Comparison of ENCODE assay signal across 10 cellular contexts in genomic region chr9:130692365-130692764, GRCh38. TPM values are rescaled to one million over a fixed set of nuclear protein-coding genes. Genes with fewer than 3 reads are reported as not detected.
DNase-seq lines count a peak whose midpoint lies in the region; ATAC-seq, FAIRE-seq and TF ChIP-seq lines count a peak whose summit lies in the region.
"Had no signal": no experiment of that assay in that cellular context is flagged by ENCODE, and none has a peak within 500 bp of the region (broad histone marks: within the 10 kb centered on the region; RNA-seq: fewer than 3 reads in every experiment).

No MANE protein-coding gene starts in this region.

- ATAC-seq in GM12878: no peak

- H3K27me3 ChIP-seq in cardiac muscle cell: no peaks in the 10 kb centered on the region
- H3K27me3 ChIP-seq in GM12878 (replicated peaks in 1 of 2; ENCODE audit: control insufficient read depth in 2 of 2, insufficient read depth in 2 of 2, low read length in 1 of 2): no peaks in the 10 kb centered on the region
- no peaks in the 10 kb centered on the region for H3K27me3 ChIP-seq in keratinocyte (ENCODE audit: control insufficient read depth, extremely low read depth, insufficient read depth, low read length)

- POLR2A ChIA-PET in GM12878 (lab: Charles Lee): no interaction called here

- DNase-seq in cardiac muscle cell (ENCODE audit: low read depth in 1 of 2, low spot score in 1 of 2) (peak in 1 of 2 donors; percentile 91), cardiac septum (ENCODE audit: low spot score) (no peak), GM12878 (ENCODE audit: low read depth, low spot score) (no peak), keratinocyte (ENCODE audit: low read depth, low spot score) (no peak), type B pancreatic cell (ENCODE audit: extremely low spot score, unreplicated experiment) (no peak), HTR-8/SVneo (ENCODE audit: insufficient read length, low spot score) (no peak), GDM1 (lab: John Stamatoyannopoulos, UW) (no peak), NCI-H187 treated with DMSO at 0.1 percent for 48 hours (lab: John Stamatoyannopoulos, UW) (no peak)
- DNase-seq: SW 1271 had no signal

- TF ChIP-seq RAD21 in GM12878 (IDR thresholded peaks at IDR 0.05; ENCODE audit: insufficient read depth, low read depth, low read length): no peak

- intact Hi-C loops in cardiac septum (cut with DNase I) (no loop called here), GM12878 (cut with micrococcal nuclease; ENCODE audit: unreplicated experiment) (no loop called here)

- H3K27ac ChIP-seq in cardiac muscle cell: peak overlapping the region; percentile 31
- H3K27ac ChIP-seq in GM12878 (ENCODE audit: control insufficient read depth, insufficient read depth): no peak overlapping the region
- no peak overlapping the region for H3K27ac ChIP-seq in keratinocyte (ENCODE audit: control insufficient read depth, insufficient read depth, low read length)

- H4K20me1 ChIP-seq in GM12878 (ENCODE audit: control insufficient read depth, insufficient read depth): no peaks in the 10 kb centered on the region
- peaks cover 5% of the 10 kb centered on the region for H4K20me1 ChIP-seq in keratinocyte (ENCODE audit: control insufficient read depth, extremely low read depth, insufficient read depth, low read length)

- SMC1A ChIA-PET in GM12878 (lab: Charles Lee; ENCODE audit: uncharacterized antibody, unreplicated experiment): interaction anchor here (1.2 to 1.5 kb wide), 4 partner anchors 10 to 174 kb away, joined by 3 to 6 read pairs (median 4); partner anchors contain the start of gene FUBP3

- RAD21 ChIA-PET in GM12878 (lab: Charles Lee; ENCODE audit: unreplicated experiment): interaction anchor here (0.9 to 1.1 kb wide), 2 partner anchors 10 to 74 kb away, joined by 3 read pairs; no protein-coding TSS in a partner anchor

- H3K9me1 ChIP-seq in keratinocyte (ENCODE audit: control insufficient read depth, extremely low read depth, insufficient read depth, low read length): peaks cover 3% of the 10 kb centered on the region

- H2AFZ ChIP-seq in GM12878 (ENCODE audit: control insufficient read depth, low read depth, low read length): no peak overlapping the region; the same call in 1 of the 2 replicates
- peak overlapping the region; percentile 36 for H2AFZ ChIP-seq in keratinocyte (ENCODE audit: control insufficient read depth, low read length)

- 85% methylated on average over 26 of the region's 26 CpGs for whole genome bisulfite sequencing in GM12878 (ENCODE audit: insufficient coverage, insufficient replicate concordance, low lambda C conversion rate, missing lambda C conversion rate)

- TF ChIP-seq CTCF in cardiac muscle cell (IDR thresholded peaks at IDR 0.05; ENCODE audit: low read depth, low read length): peak; percentile 20
- TF ChIP-seq CTCF in GM12878 (IDR thresholded peaks at IDR 0.05 in 2 of 3, conservative IDR thresholded peaks at IDR 0.05 in 1 of 3; ENCODE audit: control insufficient read depth in 2 of 3, extremely low read depth in 1 of 3, insufficient read depth in 1 of 3, low read depth in 3 of 3, low read length in 3 of 3): no peak
- TF ChIP-seq CTCF in keratinocyte (optimal IDR thresholded peaks at IDR 0.05 in 1 of 3, IDR thresholded peaks at IDR 0.05 in 1 of 3, conservative IDR thresholded peaks at IDR 0.05 in 1 of 3; ENCODE audit: extremely low read depth in 1 of 3, insufficient read depth in 2 of 3, low read length in 3 of 3): peak in 2 of 3 experiments; percentile 12 to 15
- peak; percentile 72 for TF ChIP-seq CTCF in type B pancreatic cell (conservative IDR thresholded peaks at IDR 0.05)

- H3K79me2 ChIP-seq in GM12878 (ENCODE audit: control insufficient read depth, insufficient read depth, low read length): peaks cover 35% of the 10 kb centered on the region
- H3K79me2 ChIP-seq in keratinocyte (ENCODE audit: control insufficient read depth, insufficient read depth, low read length): peaks cover 34% of the 10 kb centered on the region

- H3K36me3 ChIP-seq in cardiac muscle cell (peaks cover 15% of the 10 kb centered on the region), GM12878 (ENCODE audit: control insufficient read depth in 2 of 2, insufficient read depth in 2 of 2, low read length in 1 of 2) (peaks cover 0 to 8% of the 10 kb centered on the region in 2 experiments), keratinocyte (ENCODE audit: control insufficient read depth in 2 of 2, extremely low read depth in 1 of 2, insufficient read depth in 2 of 2, low read length in 2 of 2) (peaks cover 5 to 13% of the 10 kb centered on the region in 2 experiments)

- in situ Hi-C loops in GM12878 (cut with MboI): no loop called here

- BruUV-seq in GM12878 (replicated peaks; lab: Mats Ljungman, UMichigan): no TSS peak

- H3K9me3 Mint-ChIP-seq in type B pancreatic cell: no peaks in the 10 kb centered on the region

- H3K9me3 ChIP-seq in cardiac muscle cell (ENCODE audit: low read depth) (no peaks in the 10 kb centered on the region), GM12878 (replicated peaks; ENCODE audit: control insufficient read depth, insufficient read depth, low read length) (no peaks in the 10 kb centered on the region), keratinocyte (ENCODE audit: control insufficient read depth, low read depth, low read length) (no peaks in the 10 kb centered on the region)

- TF ChIP-seq POLR2A in GM12878 (IDR thresholded peaks at IDR 0.05; ENCODE audit: low read depth, low read length): no peak

- H3K4me1 Mint-ChIP-seq in type B pancreatic cell (ENCODE audit: unreplicated experiment): peaks cover 23% of the 10 kb centered on the region

- H3K4me3 Mint-ChIP-seq in type B pancreatic cell: peak overlapping the region; percentile 94

- peak overlapping the region; percentile 90 for H3K27ac Mint-ChIP-seq in type B pancreatic cell

- H3K4me2 ChIP-seq in GM12878 (ENCODE audit: control insufficient read depth, insufficient read depth): no peak overlapping the region
- H3K4me2 ChIP-seq in keratinocyte (ENCODE audit: control insufficient read depth, extremely low read depth, insufficient read depth, low read depth, low read length): no peak overlapping the region

- dilution Hi-C loops in keratinocyte (cut with MboI; ENCODE audit: extremely low pct_ligation_motif_present, low sequenced_read_pairs): no loop called here

- H3K9ac ChIP-seq in GM12878 (ENCODE audit: control insufficient read depth, insufficient read depth, low read length): no peak overlapping the region
- H3K9ac ChIP-seq in keratinocyte (ENCODE audit: control insufficient read depth, extremely low read depth, insufficient read depth, low read length): no peak overlapping the region

- H3K4me1 ChIP-seq in cardiac muscle cell (ENCODE audit: low read depth) (peaks cover 22% of the 10 kb centered on the region), GM12878 (ENCODE audit: control insufficient read depth, insufficient read depth, low read length) (peaks cover 5% of the 10 kb centered on the region), keratinocyte (ENCODE audit: control insufficient read depth, extremely low read depth, insufficient read depth, low read length) (peaks cover 19% of the 10 kb centered on the region)

- CTCF ChIA-PET in GM12878 (lab: Yijun Ruan, JAX): interaction anchor here (1.2 to 5.1 kb wide), 5 partner anchors 8 to 173 kb away, joined by 7 to 47 read pairs (median 24); no protein-coding TSS in a partner anchor

- no peak for TF ChIP-seq EP300 in GM12878 (IDR thresholded peaks at IDR 0.05; ENCODE audit: borderline replicate concordance in 1 of 2, control insufficient read depth in 1 of 2, low read depth in 2 of 2, low read length in 2 of 2)

- no peak overlapping the region for H3K4me3 ChIP-seq in cardiac muscle cell
- no peak overlapping the region for H3K4me3 ChIP-seq in GM12878
- no peak overlapping the region for H3K4me3 ChIP-seq in keratinocyte (ENCODE audit: control insufficient read depth in 2 of 3, extremely low read depth in 1 of 3, insufficient read depth in 2 of 3, low read depth in 1 of 3, low read length in 3 of 3)

- H3K27me3 Mint-ChIP-seq in type B pancreatic cell: peaks cover 3% of the 10 kb centered on the region

- H3K36me3 Mint-ChIP-seq in type B pancreatic cell: peaks cover 20% of the 10 kb centered on the region

- FAIRE-seq in GM12878 (lab: Jason Lieb, UNC) (no peak), keratinocyte (lab: Jason Lieb, UNC) (no peak), HTR-8/SVneo (lab: Jason Lieb, UNC) (no peak)

RNA-seq across cellular contexts. Expression of gene EXOSC2, which starts 1.2 kb away (rescaled TPM):
- total RNA-seq in cardiac muscle cell: 32.5 and 47.4 TPM in 2 replicates
- polyA plus RNA-seq in cardiac muscle cell: 31.0 and 37.4 TPM in 2 replicates
- 12.7 TPM for total RNA-seq in cardiac septum
- total RNA-seq in GM12878 (2013; cell fraction: nucleolus; rRNA removed): 67.3 and 73.2 TPM in 2 replicates
- 39.3 and 42.9 TPM in 2 replicates for total RNA-seq in GM12878 (2014; rRNA removed)
- 51.7 and 55.0 TPM in 2 replicates for total RNA-seq in GM12878 (2014; rRNA removed; fragmentation: Illumina TruSeq; extraction: Trizol)
- total RNA-seq in GM12878 (2021): 45.6 and 53.2 TPM in 2 replicates
- polyA plus RNA-seq in GM12878 (2011; ENCODE audit: low read depth): 26.7 TPM
- polyA plus RNA-seq in GM12878 (2011; rRNA removed): 47.3 and 54.1 TPM in 2 replicates
- polyA plus RNA-seq in GM12878 (2011; cell fraction: cytosol; rRNA removed): 40.4 and 42.3 TPM in 2 replicates
- polyA plus RNA-seq in GM12878 (2011; cell fraction: nucleus; rRNA removed): 37.6 and 43.1 TPM in 2 replicates
- 23.0 and 23.9 TPM in 2 replicates for polyA plus RNA-seq in GM12878 (2012)
- 52.0 and 64.1 TPM in 2 replicates for polyA plus RNA-seq in GM12878 (2014; fragmentation: Illumina TruSeq; extraction: Trizol)
- polyA plus RNA-seq in GM12878 (2014; fragmentation: Nextera tagmentation; extraction: Ambion mirVana): 10 to 100 TPM; 26.3 to 48.8 TPM
- 41.6 and 42.6 TPM in 2 replicates for polyA plus RNA-seq in GM12878 (2014; rRNA removed)
- polyA plus RNA-seq in GM12878 (2016; fragmentation: Nextera tagmentation; extraction: Ambion mirVana): 10 to 100 TPM; 46.6 to 51.7 TPM
- polyA minus RNA-seq in GM12878 (2011; rRNA and poly(A)+ RNA removed): 56.5 and 59.0 TPM in 2 replicates
- polyA minus RNA-seq in GM12878 (2011; cell fraction: cytosol; rRNA and poly(A)+ RNA removed): 11.1 and 20.9 TPM in 2 replicates
- 17.5 and 31.8 TPM in 2 replicates for polyA minus RNA-seq in GM12878 (2011; cell fraction: nucleus; rRNA and poly(A)+ RNA removed)
- polyA plus RNA-seq in keratinocyte: 22.1 to 37.5 TPM (median 35.9 TPM) in 3 replicates
- 13.0 TPM for polyA plus RNA-seq in keratinocyte (2011; ENCODE audit: low read depth)
- polyA plus RNA-seq in keratinocyte (2011; cell fraction: cytosol; rRNA removed): 17.8 and 19.9 TPM in 2 replicates
- polyA plus RNA-seq in keratinocyte (2011; cell fraction: nucleus; rRNA removed): 30.3 and 40.1 TPM in 2 replicates
- polyA plus RNA-seq in keratinocyte (2012; ENCODE audit: low replicate concordance): 12.1 and 26.2 TPM in 2 replicates
- polyA minus RNA-seq in keratinocyte: 12.2 to 47.6 TPM (median 19.7 TPM) in 3 replicates
- polyA minus RNA-seq in keratinocyte (2011; cell fraction: cytosol; rRNA and poly(A)+ RNA removed): 48.7 TPM
- 8.0 and 18.8 TPM in 2 replicates for polyA minus RNA-seq in keratinocyte (2011; cell fraction: nucleus; rRNA and poly(A)+ RNA removed)
- total RNA-seq in type B pancreatic cell (ENCODE audit: low replicate concordance): 38.9 and 57.2 TPM in 2 replicates

RNA-seq across cellular contexts. Expression of gene PRDM12, which starts 28.0 kb away (rescaled TPM):
- 0.30 and 0.70 TPM in 2 replicates for total RNA-seq in cardiac muscle cell
- polyA plus RNA-seq in cardiac muscle cell: 0.55 and 0.86 TPM in 2 replicates
- total RNA-seq in cardiac septum: not detected
- not detected in 2 replicates for total RNA-seq in GM12878 (2013; cell fraction: nucleolus; rRNA removed)
- total RNA-seq in GM12878 (2014; rRNA removed): not detected in 2 replicates
- total RNA-seq in GM12878 (2014; rRNA removed; fragmentation: Illumina TruSeq; extraction: Trizol): not detected in 2 replicates
- not detected in 2 replicates for total RNA-seq in GM12878 (2021)
- polyA plus RNA-seq in GM12878 (2011; ENCODE audit: low read depth): not detected
- not detected in 2 replicates for polyA plus RNA-seq in GM12878 (2011; rRNA removed)
- not detected in 2 replicates for polyA plus RNA-seq in GM12878 (2011; cell fraction: cytosol; rRNA removed)
- 0.04 TPM in 1 of 2 replicates, not detected in the other for polyA plus RNA-seq in GM12878 (2011; cell fraction: nucleus; rRNA removed)
- not detected in 2 replicates for polyA plus RNA-seq in GM12878 (2012)
- polyA plus RNA-seq in GM12878 (2014; fragmentation: Illumina TruSeq; extraction: Trizol): not detected in 2 replicates
- polyA plus RNA-seq in GM12878 (2014; fragmentation: Nextera tagmentation; extraction: Ambion mirVana): not detected
- not detected in 2 replicates for polyA plus RNA-seq in GM12878 (2014; rRNA removed)
- polyA plus RNA-seq in GM12878 (2016; fragmentation: Nextera tagmentation; extraction: Ambion mirVana): not detected
- polyA minus RNA-seq in GM12878 (2011; rRNA and poly(A)+ RNA removed): not detected in 2 replicates
- not detected in 2 replicates for polyA minus RNA-seq in GM12878 (2011; cell fraction: cytosol; rRNA and poly(A)+ RNA removed)
- not detected in 2 replicates for polyA minus RNA-seq in GM12878 (2011; cell fraction: nucleus; rRNA and poly(A)+ RNA removed)
- not detected in 3 replicates for polyA plus RNA-seq in keratinocyte
- not detected for polyA plus RNA-seq in keratinocyte (2011; ENCODE audit: low read depth)
- polyA plus RNA-seq in keratinocyte (2011; cell fraction: cytosol; rRNA removed): 0.04 TPM in 2 replicates
- polyA plus RNA-seq in keratinocyte (2011; cell fraction: nucleus; rRNA removed): not detected in 2 replicates
- polyA plus RNA-seq in keratinocyte (2012; ENCODE audit: low replicate concordance): 0.11 TPM in 1 of 2 replicates, not detected in the other
- polyA minus RNA-seq in keratinocyte: not detected in 3 replicates
- polyA minus RNA-seq in keratinocyte (2011; cell fraction: cytosol; rRNA and poly(A)+ RNA removed): not detected
- polyA minus RNA-seq in keratinocyte (2011; cell fraction: nucleus; rRNA and poly(A)+ RNA removed): not detected in 2 replicates
- 0.34 and 0.50 TPM in 2 replicates for total RNA-seq in type B pancreatic cell (ENCODE audit: low replicate concordance)
- total RNA-seq: subcutaneous adipose tissue had no signal

Comparison
In these comparisons a context has a peak if more than half of its experiments do, and no peak if none do; other contexts are left out.
1. CTCF ChIP-seq: peak in cardiac muscle cell (single experiment), keratinocyte (2 of 3) and type B pancreatic cell (single experiment); none in GM12878 (0 of 3).